In genomic region chr12:104964167-104964566, GRCh38 we compare ENCODE assay signal across 27 cellular contexts. TPM values are rescaled to one million over a fixed set of nuclear protein-coding genes. Genes with fewer than 3 reads are reported as not detected.
DNase-seq lines count a peak whose midpoint lies in the region; ATAC-seq and TF ChIP-seq lines count a peak whose summit lies in the region.
"Had no signal": no experiment of that assay in that cellular context is flagged by ENCODE, and none has a peak within 500 bp of the region (broad histone marks: within the 10 kb centered on the region; RNA-seq: fewer than 3 reads in every experiment).

No MANE protein-coding gene starts in this region.

- H3K4me1 ChIP-seq in suprapubic skin (peaks cover 8% of the 10 kb centered on the region), right cardiac atrium (ENCODE audit: control insufficient read depth, insufficient read depth, low read length) (peaks cover 1% of the 10 kb centered on the region)

- WGBS in suprapubic skin: 79% methylated on average over 6 of the region's 6 CpGs
- WGBS in right cardiac atrium: 71% methylated on average over 6 of the region's 6 CpGs

- no peak for ATAC-seq in right cardiac atrium
- ATAC-seq: activated T-cell treated with anti-CD3 and anti-CD28 coated beads, Interleukin-2, amount 50 U/mL, for 4 hours; natural killer cell treated with Interleukin-12 subunit alpha and Interleukin-12 subunit beta and Interleukin-15 and Interleukin-18, amount 100 ng/mL, for 72 hours; right lobe of liver; stimulated activated naive B cell treated with anti-CD40 and anti-IgM and Interleukin-4, amounts not matched to agents 10 μg/mL and 1 μg/mL and 100 μg/mL, for 72 hours had no signal

- H3K4me3 ChIP-seq in suprapubic skin (no peak overlapping the region), right cardiac atrium (ENCODE audit: low read length) (no peak overlapping the region)
- H3K4me3 ChIP-seq: pancreas, right lobe of liver, SJCRH30 had no signal

- H3K9me3 ChIP-seq in suprapubic skin (no peaks in the 10 kb centered on the region), right cardiac atrium (ENCODE audit: control insufficient read depth, low read length) (no peaks in the 10 kb centered on the region)
- H3K9me3 ChIP-seq: pancreas, right lobe of liver, SJCRH30 had no signal

- TF ChIP-seq EP300 in suprapubic skin (IDR thresholded peaks at IDR 0.05): no peak

- TF ChIP-seq CTCF in suprapubic skin (IDR thresholded peaks at IDR 0.05): no peak

- TF ChIP-seq POLR2A in suprapubic skin (IDR thresholded peaks at IDR 0.05): no peak

- H3K36me3 ChIP-seq in suprapubic skin: no peaks in the 10 kb centered on the region
- H3K36me3 ChIP-seq: brain microvascular endothelial cell, pancreas, right lobe of liver, SJCRH30, WERI-Rb-1 had no signal

- H3K27me3 ChIP-seq in suprapubic skin (no peaks in the 10 kb centered on the region), right cardiac atrium (ENCODE audit: control insufficient read depth, insufficient read depth) (no peaks in the 10 kb centered on the region)
- H3K27me3 ChIP-seq: pancreas, right lobe of liver, SJCRH30 had no signal

- DNase-seq in DMS79 (lab: John Stamatoyannopoulos, UW): peak; percentile 45
- DNase-seq in NCI-H1417 (lab: John Stamatoyannopoulos, UW): peak; percentile 50 to 95 (median 75)
- DNase-seq in NCI-H510A treated with DMSO at 0.1 percent for 48 hours (lab: John Stamatoyannopoulos, UW): peak; percentile 50
- DNase-seq in left kidney (ENCODE audit: low read depth, low spot score): peak; percentile 75
- DNase-seq in GOT3 (lab: John Stamatoyannopoulos, UW): no peak
- no peak for DNase-seq in cortex of kidney (lab: John Stamatoyannopoulos, UW)
- no peak for DNase-seq in suprapubic skin (ENCODE audit: low spot score in 2 of 2)
- no peak for DNase-seq in right cardiac atrium
- DNase-seq: activated CD4-positive, alpha-beta T cell treated with anti-CD3 and anti-CD28 coated beads for 48 hours; activated gamma-delta T cell treated with Interleukin-2 at 50 U/mL for 16 hours; activated T-cell treated with anti-CD3 and anti-CD28 coated beads, Interleukin-2, amount 50 U/mL, for 4 hours; brain microvascular endothelial cell; C1 segment of cervical spinal cord; Calu3; effector CD4-positive, alpha-beta T cell; Kasumi-1; MV-4-11; NCI-H1930; NCI-H526 treated with DMSO at 0.1 percent for 48 hours; pancreas; right lobe of liver; SJCRH30; stimulated activated CD4-positive, alpha-beta T cell treated with anti-CD3 and anti-CD28 coated beads, Interleukin-4, amount 100 ng/mL, for 4 hours; stimulated activated naive B cell treated with anti-CD40 and anti-IgM and Interleukin-4, amounts not matched to agents 10 μg/mL and 1 μg/mL and 100 μg/mL, for 72 hours; T1000; WERI-Rb-1 had no signal

- H3K27ac ChIP-seq in suprapubic skin (no peak overlapping the region), right cardiac atrium (ENCODE audit: low read length) (no peak overlapping the region)
- H3K27ac ChIP-seq: brain microvascular endothelial cell, pancreas, right lobe of liver, SJCRH30, WERI-Rb-1 had no signal

- intact Hi-C loops in right cardiac atrium (cut with DNase I): no loop called here

RNA-seq across cellular contexts. Expression of gene SLC41A2, which starts 6.1 kb away (rescaled TPM):
- total RNA-seq in suprapubic skin (10 to 100 TPM in 1 of 4 donors, 1 to 10 TPM in 3; 1.8 to 14.6 (median 6.6) TPM), right cardiac atrium (10 to 100 TPM in 2 of 4 donors, 1 to 10 TPM in 2; 7.2 to 15.7 (median 10.1) TPM)
- 1.2 TPM for polyA plus RNA-seq in right cardiac atrium

RNA-seq across cellular contexts. Expression of gene NOPCHAP1, which starts 21.9 kb away (rescaled TPM):
- total RNA-seq in suprapubic skin (1 to 10 TPM; 4.7 to 9.9 (median 6.6) TPM), right cardiac atrium (10 to 100 TPM in 1 of 4 donors, 1 to 10 TPM in 3; 6.9 to 11.2 (median 8.9) TPM)
- polyA plus RNA-seq in right cardiac atrium: 5.0 TPM

Comparison
In these comparisons a context has a peak if more than half of its experiments do, and no peak if none do; other contexts are left out.
1. DNase-seq: peak in DMS79 (single experiment), NCI-H1417 (3 of 3), NCI-H510A treated with DMSO at 0.1 percent for 48 hours (single experiment) and left kidney (single experiment); none in GOT3 (single experiment), cortex of kidney (single experiment), suprapubic skin (0 of 2) and right cardiac atrium (0 of 3).